In genomic region chr6:43334466-43335095, GRCh38 we compare ENCODE assay signal across 9 cellular contexts. TPM values are rescaled to one million over a fixed set of nuclear protein-coding genes. Genes with fewer than 3 reads are reported as not detected.
DNase-seq lines count a peak whose midpoint lies in the region; ATAC-seq and TF ChIP-seq lines count a peak whose summit lies in the region.
"Had no signal": no experiment of that assay in that cellular context is flagged by ENCODE, and none has a peak within 500 bp of the region (broad histone marks: within the 10 kb centered on the region; RNA-seq: fewer than 3 reads in every experiment).

No MANE protein-coding gene starts in this region.

- H3K27me3 Mint-ChIP-seq in activated CD4-positive, alpha-beta T cell treated with anti-CD3 and anti-CD28 coated beads for 36 hours: no peaks in the 10 kb centered on the region

- H3K4me1 Mint-ChIP-seq in activated CD4-positive, alpha-beta T cell treated with anti-CD3 and anti-CD28 coated beads for 36 hours: peaks cover 25% of the 10 kb centered on the region

- H3K9me3 Mint-ChIP-seq in activated CD4-positive, alpha-beta T cell treated with anti-CD3 and anti-CD28 coated beads for 36 hours (ENCODE audit: low read depth): no peaks in the 10 kb centered on the region

- intact Hi-C loops in activated CD4-positive, alpha-beta T cell treated with anti-CD3 and anti-CD28 coated beads for 36 hours (cut with DNase I, micrococcal nuclease): loop anchor here in 1 of 2 experiments (1.0 kb wide), 1 partner anchor 71 kb away; no protein-coding TSS in a partner anchor

- TF ChIP-seq CTCF in 22Rv1 (IDR thresholded peaks at IDR 0.05) (peak; percentile 73), GM12864 (IDR thresholded peaks at IDR 0.05; ENCODE audit: low read depth, low read length, missing control alignments) (peak; percentile 31)

- H3K27ac Mint-ChIP-seq in activated CD4-positive, alpha-beta T cell treated with anti-CD3 and anti-CD28 coated beads for 36 hours: no peak overlapping the region

- no peak overlapping the region for H3K4me3 ChIP-seq in GM12864 (ENCODE audit: low read depth, low read length)

- peaks cover 15% of the 10 kb centered on the region for H3K36me3 Mint-ChIP-seq in activated CD4-positive, alpha-beta T cell treated with anti-CD3 and anti-CD28 coated beads for 36 hours (ENCODE audit: low read depth)

- H3K27ac ChIP-seq in 22Rv1: no peak overlapping the region

- no peak overlapping the region for H3K4me3 Mint-ChIP-seq in activated CD4-positive, alpha-beta T cell treated with anti-CD3 and anti-CD28 coated beads for 36 hours

- DNase-seq in GM12864 (ENCODE audit: low read depth) (no peak), NCI-H460 (ENCODE audit: extremely low read depth, low read depth) (peak; percentile 45), cerebellar cortex (ENCODE audit: low spot score) (peak; percentile 66), medulla oblongata (ENCODE audit: extremely low spot score) (peak; percentile 43)
- no peak for DNase-seq in activated CD4-positive, alpha-beta T cell treated with anti-CD3 and anti-CD28 coated beads for 36 hours

- POLR2A ChIA-PET in activated CD4-positive, alpha-beta T cell treated with anti-CD3 and anti-CD28 coated beads for 36 hours (lab: Charles Lee): no interaction called here

- no peak for ATAC-seq in activated CD4-positive, alpha-beta T cell treated with anti-CD3 and anti-CD28 coated beads for 36 hours
- ATAC-seq in GM18498 (IDR thresholded peaks at IDR 0.05; ENCODE audit: unreplicated experiment) (no peak), GM19035 (IDR thresholded peaks at IDR 0.05; ENCODE audit: unreplicated experiment) (no peak)

- CTCF ChIA-PET in activated CD4-positive, alpha-beta T cell treated with anti-CD3 and anti-CD28 coated beads for 36 hours (lab: Charles Lee): interaction anchor here (0.7 to 1.8 kb wide), 10 partner anchors 14 to 385 kb away, joined by 3 to 7 read pairs (median 4); partner anchors contain the start of gene CRIP3

RNA-seq across cellular contexts. Expression of gene CRIP3, which starts 26.0 kb away (rescaled TPM):
- not detected in 2 replicates for total RNA-seq in NCI-H460 (2014; rRNA removed; shearing (Covaris generic))
- polyA plus RNA-seq in NCI-H460 (2014; cell fraction: nucleus; rRNA removed): 0.24 and 1.3 TPM in 2 replicates
- 1 to 10 TPM; 1.6 to 1.8 TPM for total RNA-seq in activated CD4-positive, alpha-beta T cell treated with anti-CD3 and anti-CD28 coated beads for 36 hours

RNA-seq across cellular contexts. Expression of gene ZNF318, which starts 34.9 kb away (rescaled TPM):
- 6.0 and 6.6 TPM in 2 replicates for total RNA-seq in NCI-H460 (2014; rRNA removed; shearing (Covaris generic))
- 0.92 and 1.5 TPM in 2 replicates for polyA plus RNA-seq in NCI-H460 (2014; cell fraction: nucleus; rRNA removed)
- 10 to 100 TPM; 11.2 to 12.9 TPM for total RNA-seq in activated CD4-positive, alpha-beta T cell treated with anti-CD3 and anti-CD28 coated beads for 36 hours

RNA-seq across cellular contexts. Expression of gene SLC22A7, which starts 36.5 kb away (rescaled TPM):
- not detected in 2 replicates for total RNA-seq in NCI-H460 (2014; rRNA removed; shearing (Covaris generic))
- not detected in 2 replicates for polyA plus RNA-seq in NCI-H460 (2014; cell fraction: nucleus; rRNA removed)
- total RNA-seq in activated CD4-positive, alpha-beta T cell treated with anti-CD3 and anti-CD28 coated beads for 36 hours: not detected
- polyA plus RNA-seq: esophagus had no signal

Comparison
In these comparisons a context has a peak if more than half of its experiments do, and no peak if none do; other contexts are left out.
1. DNase-seq: peak in NCI-H460 (single experiment), cerebellar cortex (single experiment) and medulla oblongata (single experiment); none in GM12864 (single experiment) and activated CD4-positive, alpha-beta T cell treated with anti-CD3 and anti-CD28 coated beads for 36 hours (single experiment).